Comparison of ENCODE assay signal across 1 cellular context in genomic region chr10:5292196-5292735, GRCh38.
TF ChIP-seq lines count a peak whose summit lies in the region.

No MANE protein-coding gene starts in this region.

TF ChIP-seq in K562, 482 proteins besides CTCF, POLR2A, EP300 and RAD21 (continued from another document):
- TF ChIP-seq, protein P1, sequence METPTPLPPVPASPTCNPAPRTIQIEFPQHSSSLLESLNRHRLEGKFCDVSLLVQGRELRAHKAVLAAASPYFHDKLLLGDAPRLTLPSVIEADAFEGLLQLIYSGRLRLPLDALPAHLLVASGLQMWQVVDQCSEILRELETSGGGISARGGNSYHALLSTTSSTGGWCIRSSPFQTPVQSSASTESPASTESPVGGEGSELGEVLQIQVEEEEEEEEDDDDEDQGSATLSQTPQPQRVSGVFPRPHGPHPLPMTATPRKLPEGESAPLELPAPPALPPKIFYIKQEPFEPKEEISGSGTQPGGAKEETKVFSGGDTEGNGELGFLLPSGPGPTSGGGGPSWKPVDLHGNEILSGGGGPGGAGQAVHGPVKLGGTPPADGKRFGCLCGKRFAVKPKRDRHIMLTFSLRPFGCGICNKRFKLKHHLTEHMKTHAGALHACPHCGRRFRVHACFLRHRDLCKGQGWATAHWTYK (CRISPR knock-in tag; IDR thresholded peaks at IDR 0.05), result peak; percentile 2; the same call in 1 of the 2 replicates
- TF ChIP-seq ZNF143 (CRISPR knock-in tag; IDR thresholded peaks at IDR 0.05) (no peak), ZBTB17 (CRISPR knock-in tag; IDR thresholded peaks at IDR 0.05) (0 out of 2 replicates have a peak, but pooled peaks have one; percentile 21), NFIC (IDR thresholded peaks at IDR 0.05) (no peak), ZNF589 (CRISPR knock-in tag; IDR thresholded peaks at IDR 0.05; ENCODE audit: low read depth) (peak; percentile 93; the same call in 1 of the 2 replicates), SIN3B (IDR thresholded peaks at IDR 0.05; ENCODE audit: low read depth) (no peak), GTF2E2 (tag; IDR thresholded peaks at IDR 0.05) (no peak), BCLAF1 (IDR thresholded peaks at IDR 0.05; ENCODE audit: borderline replicate concordance in 1 of 2, control insufficient read depth in 1 of 2, low read depth in 2 of 2, low read length in 1 of 2) (no peak), ZNF584 (CRISPR knock-in tag; IDR thresholded peaks at IDR 0.05; ENCODE audit: low read depth) (0 out of 2 replicates have a peak, but pooled peaks have one; percentile 10), CC2D1A (IDR thresholded peaks at IDR 0.05) (no peak), ZNF79 (CRISPR knock-in tag; IDR thresholded peaks at IDR 0.05; ENCODE audit: low read depth) (no peak), ZFX (CRISPR knock-in tag; IDR thresholded peaks at IDR 0.05) (no peak)
- TF ChIP-seq, protein P2, sequence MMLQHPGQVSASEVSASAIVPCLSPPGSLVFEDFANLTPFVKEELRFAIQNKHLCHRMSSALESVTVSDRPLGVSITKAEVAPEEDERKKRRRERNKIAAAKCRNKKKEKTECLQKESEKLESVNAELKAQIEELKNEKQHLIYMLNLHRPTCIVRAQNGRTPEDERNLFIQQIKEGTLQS (IDR thresholded peaks at IDR 0.05), result no peak
- TF ChIP-seq, protein P2 (CRISPR knock-in tag; conservative IDR thresholded peaks at IDR 0.05), result no peak
- TF ChIP-seq, protein P3, sequence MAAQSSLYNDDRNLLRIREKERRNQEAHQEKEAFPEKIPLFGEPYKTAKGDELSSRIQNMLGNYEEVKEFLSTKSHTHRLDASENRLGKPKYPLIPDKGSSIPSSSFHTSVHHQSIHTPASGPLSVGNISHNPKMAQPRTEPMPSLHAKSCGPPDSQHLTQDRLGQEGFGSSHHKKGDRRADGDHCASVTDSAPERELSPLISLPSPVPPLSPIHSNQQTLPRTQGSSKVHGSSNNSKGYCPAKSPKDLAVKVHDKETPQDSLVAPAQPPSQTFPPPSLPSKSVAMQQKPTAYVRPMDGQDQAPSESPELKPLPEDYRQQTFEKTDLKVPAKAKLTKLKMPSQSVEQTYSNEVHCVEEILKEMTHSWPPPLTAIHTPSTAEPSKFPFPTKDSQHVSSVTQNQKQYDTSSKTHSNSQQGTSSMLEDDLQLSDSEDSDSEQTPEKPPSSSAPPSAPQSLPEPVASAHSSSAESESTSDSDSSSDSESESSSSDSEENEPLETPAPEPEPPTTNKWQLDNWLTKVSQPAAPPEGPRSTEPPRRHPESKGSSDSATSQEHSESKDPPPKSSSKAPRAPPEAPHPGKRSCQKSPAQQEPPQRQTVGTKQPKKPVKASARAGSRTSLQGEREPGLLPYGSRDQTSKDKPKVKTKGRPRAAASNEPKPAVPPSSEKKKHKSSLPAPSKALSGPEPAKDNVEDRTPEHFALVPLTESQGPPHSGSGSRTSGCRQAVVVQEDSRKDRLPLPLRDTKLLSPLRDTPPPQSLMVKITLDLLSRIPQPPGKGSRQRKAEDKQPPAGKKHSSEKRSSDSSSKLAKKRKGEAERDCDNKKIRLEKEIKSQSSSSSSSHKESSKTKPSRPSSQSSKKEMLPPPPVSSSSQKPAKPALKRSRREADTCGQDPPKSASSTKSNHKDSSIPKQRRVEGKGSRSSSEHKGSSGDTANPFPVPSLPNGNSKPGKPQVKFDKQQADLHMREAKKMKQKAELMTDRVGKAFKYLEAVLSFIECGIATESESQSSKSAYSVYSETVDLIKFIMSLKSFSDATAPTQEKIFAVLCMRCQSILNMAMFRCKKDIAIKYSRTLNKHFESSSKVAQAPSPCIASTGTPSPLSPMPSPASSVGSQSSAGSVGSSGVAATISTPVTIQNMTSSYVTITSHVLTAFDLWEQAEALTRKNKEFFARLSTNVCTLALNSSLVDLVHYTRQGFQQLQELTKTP (IDR thresholded peaks at IDR 0.05; ENCODE audit: low read depth in 1 of 2, partially characterized antibody in 2 of 2), result no peak
- TF ChIP-seq, protein P4, sequence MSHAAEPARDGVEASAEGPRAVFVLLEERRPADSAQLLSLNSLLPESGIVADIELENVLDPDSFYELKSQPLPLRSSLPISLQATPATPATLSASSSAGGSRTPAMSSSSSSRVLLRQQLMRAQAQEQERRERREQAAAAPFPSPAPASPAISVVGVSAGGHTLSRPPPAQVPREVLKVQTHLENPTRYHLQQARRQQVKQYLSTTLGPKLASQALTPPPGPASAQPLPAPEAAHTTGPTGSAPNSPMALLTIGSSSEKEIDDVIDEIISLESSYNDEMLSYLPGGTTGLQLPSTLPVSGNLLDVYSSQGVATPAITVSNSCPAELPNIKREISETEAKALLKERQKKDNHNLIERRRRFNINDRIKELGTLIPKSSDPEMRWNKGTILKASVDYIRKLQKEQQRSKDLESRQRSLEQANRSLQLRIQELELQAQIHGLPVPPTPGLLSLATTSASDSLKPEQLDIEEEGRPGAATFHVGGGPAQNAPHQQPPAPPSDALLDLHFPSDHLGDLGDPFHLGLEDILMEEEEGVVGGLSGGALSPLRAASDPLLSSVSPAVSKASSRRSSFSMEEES (CRISPR knock-in tag; IDR thresholded peaks at IDR 0.05), result no peak
